Comparison of ENCODE assay signal across 8 cellular contexts in genomic region chr2:156436477-156437085, GRCh38. TPM values are rescaled to one million over a fixed set of nuclear protein-coding genes. Genes with fewer than 3 reads are reported as not detected.
DNase-seq lines count a peak whose midpoint lies in the region; ATAC-seq and TF ChIP-seq lines count a peak whose summit lies in the region.

No MANE protein-coding gene starts in this region.

- H3K36me3 ChIP-seq in heart left ventricle, result no peaks in the 10 kb centered on the region

- peaks cover 0 to 31% (median 20%) of the 10 kb centered on the region in 12 donors for H3K4me1 ChIP-seq in heart left ventricle

- no peak for TF ChIP-seq CTCF in HFF-Myc (IDR thresholded peaks at IDR 0.05; ENCODE audit: low read depth, low read length, missing control alignments)
- no peak for TF ChIP-seq CTCF in heart left ventricle (IDR thresholded peaks at IDR 0.05)
- no peak for TF ChIP-seq CTCF in progenitor cell of endocrine pancreas (IDR thresholded peaks at IDR 0.05; ENCODE audit: unreplicated experiment)

- peak; percentile 5 to 18 (median 12) for ATAC-seq in heart left ventricle

- DNase-seq in NCI-H524 (lab: John Stamatoyannopoulos, UW) (peak; percentile 5 to 28), NCI-H524 treated with DMSO at 0.1 percent for 48 hours (lab: John Stamatoyannopoulos, UW) (no peak), HFF-Myc (ENCODE audit: extremely low read depth, low read depth) (no peak), MV-4-11 (lab: John Stamatoyannopoulos, UW) (peak; percentile 14), heart left ventricle (peak in 1 of 5 donors; percentile 13), progenitor cell of endocrine pancreas (ENCODE audit: low spot score, unreplicated experiment) (no peak), AG08396 (ENCODE audit: low spot score) (no peak)
- peak; percentile 26 for DNase-seq in activated naive CD4-positive, alpha-beta T cell treated with anti-CD3 and anti-CD28 coated beads for 36 hours

- no peaks in the 10 kb centered on the region for H3K27me3 ChIP-seq in heart left ventricle

- H3K9me3 ChIP-seq in heart left ventricle, result no peaks in the 10 kb centered on the region

- peak overlapping the region; percentile 92 for H3K27ac Mint-ChIP-seq in activated naive CD4-positive, alpha-beta T cell treated with anti-CD3 and anti-CD28 coated beads for 36 hours
- H3K27ac Mint-ChIP-seq in progenitor cell of endocrine pancreas, result peak overlapping the region; percentile 94

- TF ChIP-seq POLR2A in heart left ventricle (IDR thresholded peaks at IDR 0.05), result no peak

- CTCF ChIA-PET in activated naive CD4-positive, alpha-beta T cell treated with anti-CD3 and anti-CD28 coated beads for 36 hours (lab: Charles Lee), result interaction anchor here (1.4 to 1.5 kb wide), 3 partner anchors 98 to 153 kb away, joined by 4 to 5 read pairs (median 4); no protein-coding TSS in a partner anchor

- H3K36me3 Mint-ChIP-seq in activated naive CD4-positive, alpha-beta T cell treated with anti-CD3 and anti-CD28 coated beads for 36 hours (ENCODE audit: low read depth), result peaks cover 6% of the 10 kb centered on the region
- H3K36me3 Mint-ChIP-seq in progenitor cell of endocrine pancreas (ENCODE audit: insufficient read depth), result peaks cover 3% of the 10 kb centered on the region

- H3K4me1 Mint-ChIP-seq in activated naive CD4-positive, alpha-beta T cell treated with anti-CD3 and anti-CD28 coated beads for 36 hours (ENCODE audit: low read depth), result peaks cover 23% of the 10 kb centered on the region
- H3K4me1 Mint-ChIP-seq in progenitor cell of endocrine pancreas (ENCODE audit: low read depth), result peaks cover 32% of the 10 kb centered on the region

- H3K4me3 ChIP-seq in HFF-Myc (replicated peaks; ENCODE audit: low read depth, low read length) (peak overlapping the region; percentile 67), heart left ventricle (peak overlapping the region; percentile 62 to 92 (median 74))

- peak overlapping the region; percentile 94 for H3K4me3 Mint-ChIP-seq in activated naive CD4-positive, alpha-beta T cell treated with anti-CD3 and anti-CD28 coated beads for 36 hours
- peak overlapping the region; percentile 82 for H3K4me3 Mint-ChIP-seq in progenitor cell of endocrine pancreas (ENCODE audit: low read depth)

- H3K9me3 Mint-ChIP-seq in activated naive CD4-positive, alpha-beta T cell treated with anti-CD3 and anti-CD28 coated beads for 36 hours, result no peaks in the 10 kb centered on the region
- H3K9me3 Mint-ChIP-seq in progenitor cell of endocrine pancreas (ENCODE audit: low read depth), result no peaks in the 10 kb centered on the region

- WGBS in heart left ventricle, 4 donors, result 0 to 1% (median 0%) methylated on average over 16 to 19 of the region's 19 CpGs

- intact Hi-C loops in activated naive CD4-positive, alpha-beta T cell treated with anti-CD3 and anti-CD28 coated beads for 36 hours (cut with micrococcal nuclease), result loop anchor here (1.0 to 2.0 kb wide), 7 partner anchors 19 to 152 kb away; partner anchors contain the start of gene NR4A2
- intact Hi-C loops in heart left ventricle (cut with DNase I), result loop anchor here (1.0 to 10.0 kb wide), 16 partner anchors 30 to 151 kb away; partner anchors contain the start of gene NR4A2 (in 2 of the 10)

- peak overlapping the region; percentile 94 to 100 (median 98) for H3K27ac ChIP-seq in heart left ventricle

- no peaks in the 10 kb centered on the region for H3K27me3 Mint-ChIP-seq in activated naive CD4-positive, alpha-beta T cell treated with anti-CD3 and anti-CD28 coated beads for 36 hours (ENCODE audit: low read depth)
- no peaks in the 10 kb centered on the region for H3K27me3 Mint-ChIP-seq in progenitor cell of endocrine pancreas

RNA-seq across cellular contexts. Expression of gene GPD2, which starts 0.4 kb away (rescaled TPM):
- total RNA-seq in activated naive CD4-positive, alpha-beta T cell treated with anti-CD3 and anti-CD28 coated beads for 36 hours, result 10 to 100 TPM; 18.8 to 19.9 TPM
- total RNA-seq in heart left ventricle (10 to 100 TPM; 12.9 to 24.8 (median 14.4) TPM), progenitor cell of endocrine pancreas (43.3 and 49.5 TPM in 2 replicates)
- 1 to 10 TPM; 3.5 to 7.3 TPM for polyA plus RNA-seq in heart left ventricle

Comparison
In these comparisons a context has a peak if more than half of its experiments do, and no peak if none do; other contexts are left out.
1. DNase-seq: peak in NCI-H524 (2 of 2), MV-4-11 (single experiment) and activated naive CD4-positive, alpha-beta T cell treated with anti-CD3 and anti-CD28 coated beads for 36 hours (single experiment); none in NCI-H524 treated with DMSO at 0.1 percent for 48 hours (single experiment), HFF-Myc (single experiment), progenitor cell of endocrine pancreas (single experiment) and AG08396 (single experiment).